7 cellular contexts compared by ENCODE assay signal in the genomic region with DNA sequence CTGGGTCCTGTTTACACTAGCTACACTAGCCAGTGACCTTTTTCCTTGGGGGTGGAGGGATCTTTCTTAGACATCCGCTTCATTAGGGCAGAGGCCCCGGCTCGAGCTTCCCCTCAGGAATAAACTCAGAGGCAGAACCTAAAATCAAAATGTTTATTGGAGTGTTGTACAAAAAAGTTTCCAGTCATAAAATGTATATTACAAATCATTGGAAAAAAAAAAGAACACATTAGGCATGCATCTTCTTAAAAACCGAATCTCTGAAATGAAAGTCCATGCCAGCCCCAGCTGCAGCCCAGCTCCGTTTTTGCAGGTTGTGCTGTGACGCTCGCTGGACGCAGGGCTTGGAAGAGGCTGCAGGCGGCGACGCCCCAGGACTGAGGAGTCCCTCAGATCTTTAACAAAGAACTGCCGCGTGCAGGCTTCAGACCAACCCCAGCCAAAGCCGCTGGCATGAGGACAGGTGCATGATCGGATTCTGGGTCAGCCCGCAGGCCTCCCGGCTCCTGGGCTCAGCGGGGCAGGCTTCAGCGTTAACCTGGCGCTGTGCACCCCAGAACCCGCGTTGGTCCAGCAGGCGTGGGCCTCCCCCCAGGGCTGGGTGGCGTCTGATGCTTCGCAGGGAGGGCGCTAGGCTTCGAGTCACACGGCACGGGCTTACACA. TPM values are rescaled to one million over a fixed set of nuclear protein-coding genes. Genes with fewer than 3 reads are reported as not detected.
DNase-seq lines count a peak whose midpoint lies in the region; FAIRE-seq and TF ChIP-seq lines count a peak whose summit lies in the region.

No MANE protein-coding gene starts in this region.

- intact Hi-C loops in OCI-LY7 (cut with micrococcal nuclease; ENCODE audit: unreplicated experiment), result no loop called here

- peak overlapping the region; percentile 89 for H3K4me2 ChIP-seq in OCI-LY7 (ENCODE audit: low read length)

- peaks cover 21% of the 10 kb centered on the region for H3K4me1 ChIP-seq in OCI-LY7 (ENCODE audit: insufficient read depth, low read length, poor library complexity, severe bottlenecking)
- peaks cover 25% of the 10 kb centered on the region for H3K4me1 ChIP-seq in effector memory CD4-positive, alpha-beta T cell (ENCODE audit: control insufficient read depth, insufficient read depth, low read length, poor library complexity, severe bottlenecking)

- peak overlapping the region; percentile 76; the same call in 1 of the 2 replicates for H2AFZ ChIP-seq in OCI-LY7 (ENCODE audit: low read length)

- DNase-seq in GM12891 (ENCODE audit: insufficient read length, low spot score) (no peak), OCI-LY7 (ENCODE audit: low spot score) (no peak), midbrain (lab: John Stamatoyannopoulos, UW) (peak; percentile 23), GOT3 (lab: John Stamatoyannopoulos, UW) (no peak), GM19239 (ENCODE audit: insufficient read length, low spot score) (no peak)
- DNase-seq in effector memory CD4-positive, alpha-beta T cell, result no peak
- DNase-seq in activated CD4-positive, alpha-beta T cell treated with anti-CD3 and anti-CD28 coated beads, Interleukin-2, amount 50 U/mL, for 48 hours, result no peak

- no peak for TF ChIP-seq CTCF in OCI-LY7 (conservative IDR thresholded peaks at IDR 0.05; ENCODE audit: low read length)

- H3K9me2 ChIP-seq in OCI-LY7 (ENCODE audit: insufficient read depth, low read length), result no peaks in the 10 kb centered on the region

- 0 out of 2 replicates have a peak, but pooled peaks cover 8% of the 10 kb centered on the region for H4K20me1 ChIP-seq in OCI-LY7 (ENCODE audit: insufficient read depth, low read length)

- no peaks in the 10 kb centered on the region for H3K27me3 ChIP-seq in effector memory CD4-positive, alpha-beta T cell (replicated peaks; ENCODE audit: control insufficient read depth, insufficient read depth, low read length, poor library complexity, severe bottlenecking)

- FAIRE-seq in GM12891 (lab: Jason Lieb, UNC) (no peak), GM19239 (lab: Jason Lieb, UNC) (no peak)

- CTCF ChIA-PET in OCI-LY7 (lab: Charles Lee; ENCODE audit: unreplicated experiment), result no interaction called here

- no peaks in the 10 kb centered on the region for H3K9me3 ChIP-seq in OCI-LY7 (ENCODE audit: low read length)
- H3K9me3 ChIP-seq in effector memory CD4-positive, alpha-beta T cell (ENCODE audit: control insufficient read depth, low read length), result no peaks in the 10 kb centered on the region

- H3K79me2 ChIP-seq in OCI-LY7 (ENCODE audit: insufficient read depth, low read depth, low read length), result peaks cover 21% of the 10 kb centered on the region

- peak overlapping the region; percentile 75 for H3K27ac ChIP-seq in OCI-LY7 (ENCODE audit: low read depth, low read length, poor library complexity, severe bottlenecking)
- peak overlapping the region; percentile 98 for H3K27ac ChIP-seq in effector memory CD4-positive, alpha-beta T cell (ENCODE audit: insufficient read depth, low read length, poor library complexity, severe bottlenecking)

- H3K36me3 ChIP-seq in OCI-LY7 (ENCODE audit: insufficient read depth, low read length), result peaks cover 61% of the 10 kb centered on the region
- H3K36me3 ChIP-seq in effector memory CD4-positive, alpha-beta T cell (ENCODE audit: control insufficient read depth, insufficient read depth, low read length), result peaks cover 18% of the 10 kb centered on the region

- TSS peak; percentile 74 for BruUV-seq in OCI-LY7 (replicated peaks; lab: Mats Ljungman, UMichigan)

- POLR2A ChIA-PET in OCI-LY7 (lab: Charles Lee), result interaction anchor here (1.0 to 1.5 kb wide), 2 partner anchors 26 to 39 kb away, joined by 4 to 9 read pairs; no protein-coding TSS in a partner anchor

- no peak; the same call in 1 of the 2 replicates for TF ChIP-seq POLR2A in GM12891 (IDR thresholded peaks at IDR 0.05; ENCODE audit: low read depth, low read length)

- peak overlapping the region; percentile 99 for H3K4me3 ChIP-seq in OCI-LY7 (ENCODE audit: low read depth, low read length, poor library complexity, severe bottlenecking)
- peak overlapping the region; percentile 96 for H3K4me3 ChIP-seq in effector memory CD4-positive, alpha-beta T cell (ENCODE audit: insufficient read depth, low read depth, low read length, poor library complexity, severe bottlenecking)

TF ChIP-seq in GM12891, 5 proteins besides CTCF, POLR2A, EP300 and RAD21:
- no peak for TF ChIP-seq PAX5 (IDR thresholded peaks at IDR 0.05; ENCODE audit: insufficient read depth, low read length, severe bottlenecking)
- TF ChIP-seq TAF1 (IDR thresholded peaks at IDR 0.05; ENCODE audit: low read depth, low read length), result no peak
- no peak; the same call in 1 of the 2 replicates for TF ChIP-seq POLR2AphosphoS5 (IDR thresholded peaks at IDR 0.05; ENCODE audit: low read depth, low read length)
- TF ChIP-seq POU2F2 (IDR thresholded peaks at IDR 0.05; ENCODE audit: low read depth, low read length), result peak; percentile 22; the same call in 1 of the 2 replicates
- TF ChIP-seq SPI1 (IDR thresholded peaks at IDR 0.05; ENCODE audit: low read depth, low read length), result no peak
TF ChIP-seq in GM12891: peak in this region for 1.

RNA-seq across cellular contexts. Expression of gene TIMM13, which starts 0.8 kb away (rescaled TPM):
- 60.4 TPM for polyA plus RNA-seq in GM12891 (2012; ENCODE audit: low read depth, missing spikeins)
- 55.4 and 60.0 TPM in 2 replicates for total RNA-seq in OCI-LY7 (2014; rRNA removed; shearing (Covaris generic))
- total RNA-seq in OCI-LY7 (2022), result 95.3 and 120 TPM in 2 replicates

RNA-seq across cellular contexts. Expression of gene LMNB2, which starts 28.6 kb away (rescaled TPM):
- polyA plus RNA-seq in GM12891 (2012; ENCODE audit: low read depth, missing spikeins), result 43.5 TPM
- 141 and 150 TPM in 2 replicates for total RNA-seq in OCI-LY7 (2014; rRNA removed; shearing (Covaris generic))
- total RNA-seq in OCI-LY7 (2022), result 113 and 117 TPM in 2 replicates

RNA-seq across cellular contexts. Expression of gene GADD45B, which starts 47.8 kb away (rescaled TPM):
- 138 TPM for polyA plus RNA-seq in GM12891 (2012; ENCODE audit: low read depth, missing spikeins)
- total RNA-seq in OCI-LY7 (2014; rRNA removed; shearing (Covaris generic)), result 98.4 and 102 TPM in 2 replicates
- 36.5 and 40.5 TPM in 2 replicates for total RNA-seq in OCI-LY7 (2022)
